Comparison of ENCODE assay signal across 17 cellular contexts in genomic region chr20:53981752-53982437, GRCh38.
A peak's percentile ranks its signal among the peaks of the same experiment; 100 is the strongest.
DNase-seq lines count a peak whose midpoint lies in the region; ATAC-seq and TF ChIP-seq lines count a peak whose summit lies in the region.
"Had no signal": no experiment of that assay in that cellular context is flagged by ENCODE, and none has a peak within 500 bp of the region (broad histone marks: within the 10 kb centered on the region; RNA-seq: fewer than 3 reads in every experiment).

No MANE protein-coding gene starts in this region.

- H3K36me3 Mint-ChIP-seq in glutamatergic neuron (ENCODE audit: unreplicated experiment) = peaks cover 9% of the 10 kb centered on the region

- H3K4me1 Mint-ChIP-seq in glutamatergic neuron (ENCODE audit: low read depth, unreplicated experiment) = peaks cover 1% of the 10 kb centered on the region

- H3K27me3 Mint-ChIP-seq in glutamatergic neuron (ENCODE audit: unreplicated experiment) = peaks cover 2% of the 10 kb centered on the region

- ATAC-seq in activated CD4-positive, CD25-positive, alpha-beta regulatory T cell treated with anti-CD3 and anti-CD28 coated beads, Interleukin-2, amount 50 U/mL, for 24 hours = peak; percentile 81 to 91
- no peak for ATAC-seq in GM21825 (IDR thresholded peaks at IDR 0.05; ENCODE audit: unreplicated experiment)
- ATAC-seq: heart right ventricle had no signal

- no peak overlapping the region for H3K4me3 Mint-ChIP-seq in glutamatergic neuron (ENCODE audit: unreplicated experiment)

- no peak for DNase-seq in activated CD4-positive, CD25-positive, alpha-beta regulatory T cell treated with anti-CD3 and anti-CD28 coated beads, Interleukin-2, amount 50 U/mL, for 72 hours
- DNase-seq in stimulated activated CD4-positive, alpha-beta T cell treated with anti-CD3 and anti-CD28 coated beads, Interleukin-15, amount 100 ng/mL, for 24 hours = peak; percentile 27
- no peak for DNase-seq in stimulated activated CD4-positive, alpha-beta T cell treated with anti-CD3 and anti-CD28 coated beads, Interleukin-12 subunit alpha, Interleukin-12 subunit beta, amount 100 ng/mL, for 4 hours
- no peak for DNase-seq in glutamatergic neuron
- DNase-seq in SW 1271 (lab: John Stamatoyannopoulos, UW) = no peak
- DNase-seq: 8988T; activated effector memory CD4-positive, alpha-beta T cell treated with anti-CD3 and anti-CD28 coated beads, Interleukin-2, amount 50 U/mL, for 16 hours; effector CD8-positive, alpha-beta T cell; EL; heart right ventricle; Kasumi-1; NCI-H1092 treated with DMSO at 0.1 percent for 48 hours; NCI-H2081; NCI-H446 treated with DMSO at 0.1 percent for 48 hours had no signal

- no peak for TF ChIP-seq CTCF in glutamatergic neuron (IDR thresholded peaks at IDR 0.05; ENCODE audit: partially characterized antibody, unreplicated experiment)
- TF ChIP-seq CTCF in subcutaneous adipose tissue (IDR thresholded peaks at IDR 0.05; ENCODE audit: low read depth) = peak; percentile 93

- peak overlapping the region; percentile 44 for H3K27ac Mint-ChIP-seq in glutamatergic neuron (ENCODE audit: unreplicated experiment)

- H3K9me3 Mint-ChIP-seq in glutamatergic neuron (ENCODE audit: unreplicated experiment) = no peaks in the 10 kb centered on the region
